ENCODE assay signal across 9 cellular contexts in the genomic region with DNA sequence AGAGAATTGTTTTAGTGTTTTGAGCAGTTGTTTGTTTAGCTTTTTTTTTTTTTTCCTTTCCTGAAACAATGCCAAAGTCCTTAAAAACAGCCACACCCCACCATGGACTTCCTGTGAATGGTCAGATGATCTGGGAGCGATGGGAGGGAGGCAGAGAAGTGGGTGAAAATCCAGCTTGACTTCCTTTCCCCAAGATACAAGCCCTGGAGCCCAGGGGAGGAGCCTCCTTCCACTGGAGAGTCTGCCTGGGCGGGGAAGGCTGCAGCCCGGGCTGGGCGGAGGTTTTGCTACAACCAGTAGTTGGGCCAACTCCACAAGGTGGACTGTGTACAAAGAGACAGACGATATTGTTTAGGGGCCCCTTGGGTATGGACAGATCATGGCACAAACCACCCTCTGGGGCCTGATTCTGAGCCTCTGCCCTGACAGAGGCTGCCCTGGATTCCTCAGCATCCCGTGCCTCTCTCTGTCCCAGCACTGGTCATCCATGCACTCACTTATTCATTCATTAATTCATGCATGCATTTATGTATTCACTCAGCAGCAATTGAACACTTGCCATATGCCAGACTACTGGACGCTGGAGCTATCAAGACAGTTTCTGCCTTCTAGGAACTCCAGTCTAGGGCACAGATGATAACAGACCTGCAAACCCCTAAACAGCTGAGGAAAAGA. TPM values are rescaled to one million over a fixed set of nuclear protein-coding genes. Genes with fewer than 3 reads are reported as not detected.
DNase-seq lines count a peak whose midpoint lies in the region; ATAC-seq and TF ChIP-seq lines count a peak whose summit lies in the region.
"Had no signal": no experiment of that assay in that cellular context is flagged by ENCODE, and none has a peak within 500 bp of the region (broad histone marks: within the 10 kb centered on the region; RNA-seq: fewer than 3 reads in every experiment).

No MANE protein-coding gene starts in this region.

- DNase-seq in COLO829 (ENCODE audit: low spot score) (peak; percentile 75), NCI-H2227 (lab: John Stamatoyannopoulos, UW; ENCODE audit: unreplicated experiment) (peak; percentile 32), epithelial cell of esophagus (ENCODE audit: low read depth) (peak; percentile 73), myocyte (ENCODE audit: low read depth) (peak; percentile 47), posterior cingulate gyrus (no peak), DMS114 treated with DMSO at 0.1 percent for 48 hours (lab: John Stamatoyannopoulos, UW; ENCODE audit: unreplicated experiment) (no peak)
- DNase-seq in stimulated activated CD4-positive, alpha-beta T cell treated with anti-CD3 and anti-CD28 coated beads, Interleukin-12 subunit alpha, Interleukin-12 subunit beta, amount 100 ng/mL, for 4 hours = no peak
- DNase-seq: substantia nigra had no signal

- TF ChIP-seq CTCF in epithelial cell of esophagus (IDR thresholded peaks at IDR 0.05; ENCODE audit: insufficient read depth, low read depth, low read length, missing control alignments) = no peak

- no peak for ATAC-seq in HG02884 (IDR thresholded peaks at IDR 0.05; ENCODE audit: unreplicated experiment)

- intact Hi-C loops in posterior cingulate gyrus (cut with DNase I) = no loop called here

- H3K4me3 ChIP-seq in epithelial cell of esophagus (ENCODE audit: low read length) = no peak overlapping the region

RNA-seq across cellular contexts. Expression of gene WSB1, which starts 29.8 kb away (rescaled TPM):
- 128 and 134 TPM in 2 replicates for total RNA-seq in myocyte
- polyA plus RNA-seq in myocyte (2012) = 85.8 TPM

Comparison
In these comparisons a context has a peak if more than half of its experiments do, and no peak if none do; other contexts are left out.
1. DNase-seq: peak in COLO829 (single experiment), NCI-H2227 (single experiment), epithelial cell of esophagus (single experiment) and myocyte (single experiment); none in stimulated activated CD4-positive, alpha-beta T cell treated with anti-CD3 and anti-CD28 coated beads, Interleukin-12 subunit alpha, Interleukin-12 subunit beta, amount 100 ng/mL, for 4 hours (single experiment), posterior cingulate gyrus (0 of 10) and DMS114 treated with DMSO at 0.1 percent for 48 hours (single experiment).